Comparison of ENCODE assay signal across 22 cellular contexts in the genomic region with DNA sequence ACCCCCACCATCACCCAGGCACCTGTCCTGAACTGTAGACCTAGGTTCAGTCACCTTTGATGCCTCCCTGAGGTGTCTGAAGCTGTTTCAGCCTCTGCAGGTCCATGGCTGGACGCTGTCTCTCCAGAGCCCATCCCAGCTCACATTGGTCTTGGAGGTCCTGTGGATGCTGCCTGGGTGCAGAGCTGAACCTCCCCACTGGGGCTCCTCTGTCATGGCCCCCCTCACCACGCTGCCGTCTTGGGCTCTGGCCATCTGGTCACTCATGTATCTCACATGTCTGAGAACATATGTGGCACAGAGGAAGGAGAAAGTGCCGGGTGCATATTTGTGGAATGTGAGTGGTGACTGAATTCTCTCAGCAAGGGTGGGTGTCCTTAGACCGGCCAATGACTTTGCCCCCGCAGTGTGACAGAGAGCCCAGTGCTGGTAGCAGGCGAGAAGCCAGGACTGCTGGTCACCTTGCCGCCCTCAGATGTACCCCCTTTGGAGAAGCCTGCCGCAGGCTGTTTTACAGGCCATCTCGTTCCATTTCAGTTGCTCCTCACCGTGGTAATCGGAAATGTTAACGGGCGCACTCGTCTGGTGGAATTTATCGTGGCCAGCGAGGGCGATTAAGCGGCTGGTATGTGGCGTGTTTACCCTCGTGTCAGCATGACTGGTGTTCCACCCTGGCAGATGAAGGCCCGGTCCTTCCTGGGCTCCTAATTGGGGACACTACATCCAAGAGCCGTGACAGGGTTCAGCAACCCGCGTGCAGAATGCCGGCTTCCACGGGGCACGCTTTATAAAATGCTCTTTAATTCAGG.
DNase-seq lines count a peak whose midpoint lies in the region; ATAC-seq and TF ChIP-seq lines count a peak whose summit lies in the region.
"Had no signal": no experiment of that assay in that cellular context is flagged by ENCODE, and none has a peak within 500 bp of the region (broad histone marks: within the 10 kb centered on the region; RNA-seq: fewer than 3 reads in every experiment).

No MANE protein-coding gene starts in this region.

- H3K4me3 ChIP-seq in Karpas-422 (ENCODE audit: low read length): no peak overlapping the region
- H3K4me3 ChIP-seq: lung had no signal

- H3K9me3 Mint-ChIP-seq in natural killer cell treated with Interleukin-12 subunit alpha and Interleukin-12 subunit beta and Interleukin-15 and Interleukin-18, amount 100 ng/mL, for 72 hours: no peaks in the 10 kb centered on the region
- no peaks in the 10 kb centered on the region for H3K9me3 Mint-ChIP-seq in natural killer cell
- H3K9me3 Mint-ChIP-seq in glutamatergic neuron (ENCODE audit: unreplicated experiment): peaks cover 35% of the 10 kb centered on the region
- H3K9me3 Mint-ChIP-seq: CD8-positive, alpha-beta T cell; effector memory CD8-positive, alpha-beta T cell had no signal

- TF ChIP-seq CTCF in natural killer cell (IDR thresholded peaks at IDR 0.05): no peak
- TF ChIP-seq CTCF in glutamatergic neuron (IDR thresholded peaks at IDR 0.05; ENCODE audit: partially characterized antibody, unreplicated experiment): no peak

- peak in 1 of 2 donors; percentile 11 for ATAC-seq in natural killer cell treated with Interleukin-12 subunit alpha and Interleukin-12 subunit beta and Interleukin-15 and Interleukin-18, amount 100 ng/mL, for 72 hours
- no peak for ATAC-seq in natural killer cell
- ATAC-seq in SK-N-SH treated with all-trans-retinoic acid at 6 μM for 48 hours: no peak
- ATAC-seq: activated CD8-positive, alpha-beta memory T cell treated with anti-CD3 and anti-CD28 coated beads, Interleukin-2, amount 10 ng/mL, durations not matched to agents 7 days and 5 days; CD8-positive, alpha-beta T cell; effector memory CD8-positive, alpha-beta T cell had no signal

- H3K27ac Mint-ChIP-seq in natural killer cell treated with Interleukin-12 subunit alpha and Interleukin-12 subunit beta and Interleukin-15 and Interleukin-18, amount 100 ng/mL, for 72 hours: no peak overlapping the region
- H3K27ac Mint-ChIP-seq in natural killer cell (no peak overlapping the region), glutamatergic neuron (ENCODE audit: unreplicated experiment) (peak overlapping the region; percentile 8)
- H3K27ac Mint-ChIP-seq: activated CD8-positive, alpha-beta memory T cell treated with anti-CD3 and anti-CD28 coated beads, Interleukin-2, amount 10 ng/mL, durations not matched to agents 7 days and 5 days; CD8-positive, alpha-beta T cell had no signal

- H3K4me3 Mint-ChIP-seq in natural killer cell treated with Interleukin-12 subunit alpha and Interleukin-12 subunit beta and Interleukin-15 and Interleukin-18, amount 100 ng/mL, for 72 hours: no peak overlapping the region
- H3K4me3 Mint-ChIP-seq in natural killer cell (no peak overlapping the region), glutamatergic neuron (ENCODE audit: unreplicated experiment) (no peak overlapping the region)
- H3K4me3 Mint-ChIP-seq: activated CD8-positive, alpha-beta memory T cell treated with anti-CD3 and anti-CD28 coated beads, Interleukin-2, amount 10 ng/mL, durations not matched to agents 7 days and 5 days; CD8-positive, alpha-beta T cell; effector memory CD8-positive, alpha-beta T cell had no signal

- 0 out of 2 replicates have a peak, but pooled peaks cover 5% of the 10 kb centered on the region for H4K20me1 ChIP-seq in Karpas-422 (ENCODE audit: insufficient read depth, low read depth, low read length)

- intact Hi-C loops in natural killer cell (cut with micrococcal nuclease): no loop called here
- intact Hi-C loops in posterior vena cava (cut with DNase I): no loop called here

- no peak overlapping the region for H3K9ac ChIP-seq in Karpas-422 (ENCODE audit: low read length)
- H3K9ac ChIP-seq: parathyroid adenoma had no signal

- H3K36me3 Mint-ChIP-seq in natural killer cell treated with Interleukin-12 subunit alpha and Interleukin-12 subunit beta and Interleukin-15 and Interleukin-18, amount 100 ng/mL, for 72 hours: no peaks in the 10 kb centered on the region
- H3K36me3 Mint-ChIP-seq in natural killer cell (no peaks in the 10 kb centered on the region), glutamatergic neuron (ENCODE audit: unreplicated experiment) (peaks cover 27% of the 10 kb centered on the region)
- H3K36me3 Mint-ChIP-seq: activated CD8-positive, alpha-beta memory T cell treated with anti-CD3 and anti-CD28 coated beads, Interleukin-2, amount 10 ng/mL, durations not matched to agents 7 days and 5 days had no signal

- H3K9me3 ChIP-seq in Karpas-422 (ENCODE audit: low read length): no peaks in the 10 kb centered on the region

- H3K36me3 ChIP-seq in Karpas-422 (ENCODE audit: insufficient read depth, low read length): no peaks in the 10 kb centered on the region

- H3K79me2 ChIP-seq in Karpas-422 (ENCODE audit: low read length): no peaks in the 10 kb centered on the region

- peak; percentile 54 for DNase-seq in natural killer cell treated with Interleukin-12 subunit alpha and Interleukin-12 subunit beta and Interleukin-15 and Interleukin-18, amount 100 ng/mL, for 72 hours (ENCODE audit: low spot score)
- no peak for DNase-seq in natural killer cell
- DNase-seq in glutamatergic neuron: peak; percentile 16
- peak; percentile 76 for DNase-seq in posterior vena cava (ENCODE audit: low spot score)
- DNase-seq in NCI-H2196 treated with DMSO at 0.1 percent for 48 hours (lab: John Stamatoyannopoulos, UW; ENCODE audit: unreplicated experiment): no peak
- no peak for DNase-seq in 8988T
- DNase-seq in Karpas-422: no peak
- DNase-seq: activated CD4-positive, alpha-beta T cell treated with anti-CD3 and anti-CD28 coated beads for 4 hours; activated CD8-positive, alpha-beta memory T cell treated with anti-CD3 and anti-CD28 coated beads, Interleukin-2, amount 10 ng/mL, durations not matched to agents 7 days and 5 days; amygdala; CD8-positive, alpha-beta T cell; cerebellar nuclear complex; DMS79; effector memory CD8-positive, alpha-beta T cell; KG1; NCI-H1048; NCI-H2081; NCI-H524 treated with DMSO at 0.1 percent for 48 hours had no signal

- no peaks in the 10 kb centered on the region for H3K27me3 Mint-ChIP-seq in natural killer cell treated with Interleukin-12 subunit alpha and Interleukin-12 subunit beta and Interleukin-15 and Interleukin-18, amount 100 ng/mL, for 72 hours
- H3K27me3 Mint-ChIP-seq in natural killer cell (ENCODE audit: low read depth in 2 of 2) (no peaks in the 10 kb centered on the region), glutamatergic neuron (ENCODE audit: unreplicated experiment) (peaks cover 6% of the 10 kb centered on the region)
- H3K27me3 Mint-ChIP-seq: activated CD8-positive, alpha-beta memory T cell treated with anti-CD3 and anti-CD28 coated beads, Interleukin-2, amount 10 ng/mL, durations not matched to agents 7 days and 5 days; effector memory CD8-positive, alpha-beta T cell had no signal

- no peaks in the 10 kb centered on the region for H3K9me2 ChIP-seq in Karpas-422 (replicated peaks; ENCODE audit: insufficient read depth, low read length)

- no peak overlapping the region for H2AFZ ChIP-seq in Karpas-422 (ENCODE audit: low read length)
- H2AFZ ChIP-seq: parathyroid adenoma had no signal

- no peaks in the 10 kb centered on the region for H3K4me1 ChIP-seq in Karpas-422 (ENCODE audit: low read length)
- H3K4me1 ChIP-seq: parathyroid adenoma had no signal

- peaks cover 9 to 20% of the 10 kb centered on the region in 2 donors for H3K4me1 Mint-ChIP-seq in natural killer cell treated with Interleukin-12 subunit alpha and Interleukin-12 subunit beta and Interleukin-15 and Interleukin-18, amount 100 ng/mL, for 72 hours (ENCODE audit: low read depth in 2 of 2)
- H3K4me1 Mint-ChIP-seq in natural killer cell: peaks cover 12 to 21% of the 10 kb centered on the region in 2 donors
- peaks cover 3% of the 10 kb centered on the region for H3K4me1 Mint-ChIP-seq in glutamatergic neuron (ENCODE audit: low read depth, unreplicated experiment)
- H3K4me1 Mint-ChIP-seq: activated CD8-positive, alpha-beta memory T cell treated with anti-CD3 and anti-CD28 coated beads, Interleukin-2, amount 10 ng/mL, durations not matched to agents 7 days and 5 days had no signal

- H3K27ac ChIP-seq in Karpas-422 (ENCODE audit: low read length): no peak overlapping the region
- H3K27ac ChIP-seq: parathyroid adenoma, RWPE1 had no signal

- H3K27me3 ChIP-seq in Karpas-422 (ENCODE audit: low read length): no peaks in the 10 kb centered on the region

- H3K4me2 ChIP-seq in Karpas-422 (ENCODE audit: low read depth, low read length, poor library complexity, severe bottlenecking): no peak overlapping the region

TF ChIP-seq in SK-N-SH treated with all-trans-retinoic acid at 6 μM for 48 hours, 23 proteins besides CTCF, POLR2A, EP300 and RAD21 (continues in another document):
- no peak for TF ChIP-seq SNAI2 (CRISPR knock-in tag; IDR thresholded peaks at IDR 0.05)
- TF ChIP-seq, protein P1, sequence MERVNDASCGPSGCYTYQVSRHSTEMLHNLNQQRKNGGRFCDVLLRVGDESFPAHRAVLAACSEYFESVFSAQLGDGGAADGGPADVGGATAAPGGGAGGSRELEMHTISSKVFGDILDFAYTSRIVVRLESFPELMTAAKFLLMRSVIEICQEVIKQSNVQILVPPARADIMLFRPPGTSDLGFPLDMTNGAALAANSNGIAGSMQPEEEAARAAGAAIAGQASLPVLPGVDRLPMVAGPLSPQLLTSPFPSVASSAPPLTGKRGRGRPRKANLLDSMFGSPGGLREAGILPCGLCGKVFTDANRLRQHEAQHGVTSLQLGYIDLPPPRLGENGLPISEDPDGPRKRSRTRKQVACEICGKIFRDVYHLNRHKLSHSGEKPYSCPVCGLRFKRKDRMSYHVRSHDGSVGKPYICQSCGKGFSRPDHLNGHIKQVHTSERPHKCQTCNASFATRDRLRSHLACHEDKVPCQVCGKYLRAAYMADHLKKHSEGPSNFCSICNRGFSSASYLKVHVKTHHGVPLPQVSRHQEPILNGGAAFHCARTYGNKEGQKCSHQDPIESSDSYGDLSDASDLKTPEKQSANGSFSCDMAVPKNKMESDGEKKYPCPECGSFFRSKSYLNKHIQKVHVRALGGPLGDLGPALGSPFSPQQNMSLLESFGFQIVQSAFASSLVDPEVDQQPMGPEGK (CRISPR knock-in tag; IDR thresholded peaks at IDR 0.05; ENCODE audit: borderline replicate concordance): no peak

Comparison
In these comparisons a context has a peak if more than half of its experiments do, and no peak if none do; other contexts are left out.
1. DNase-seq: peak in natural killer cell treated with Interleukin-12 subunit alpha and Interleukin-12 subunit beta and Interleukin-15 and Interleukin-18, amount 100 ng/mL, for 72 hours (single experiment), glutamatergic neuron (single experiment) and posterior vena cava (single experiment); none in natural killer cell (single experiment), NCI-H2196 treated with DMSO at 0.1 percent for 48 hours (single experiment), 8988T (single experiment) and Karpas-422 (single experiment).